Comparison of ENCODE assay signal across 10 cellular contexts in genomic region chr1:151905443-151906323, GRCh38. TPM values are rescaled to one million over a fixed set of nuclear protein-coding genes. Genes with fewer than 3 reads are reported as not detected.
A peak's percentile ranks its signal among the peaks of the same experiment; 100 is the strongest.
DNase-seq lines count a peak whose midpoint lies in the region; ATAC-seq, FAIRE-seq and TF ChIP-seq lines count a peak whose summit lies in the region.
"Not testable (repeated sequence)": the region's sequence is repeated elsewhere in the genome, so short reads cannot be mapped to it uniquely, and the experiment has no call there.
"Had no signal": no experiment of that assay in that cellular context is flagged by ENCODE, and none has a peak within 500 bp of the region (broad histone marks: within the 10 kb centered on the region; RNA-seq: fewer than 3 reads in every experiment).

No MANE protein-coding gene starts in this region.

- not testable (repeated sequence) for H3K27me3 Mint-ChIP-seq in T-cell; activated naive CD8-positive, alpha-beta T cell treated with anti-CD3 and anti-CD28 coated beads, Interleukin-2, amount 10 ng/mL, durations not matched to agents 7 days and 5 days

- POLR2A ChIA-PET in T-cell (lab: Charles Lee) = interaction anchor here (0.6 to 1.0 kb wide), 4 partner anchors 9 to 95 kb away, joined by 3 to 7 read pairs (median 3); no protein-coding TSS in a partner anchor
- POLR2A ChIA-PET in activated naive CD8-positive, alpha-beta T cell treated with anti-CD3 and anti-CD28 coated beads, Interleukin-2, amount 10 ng/mL, durations not matched to agents 7 days and 5 days (lab: Charles Lee) = interaction anchor here (0.7 to 3.8 kb wide), 10 partner anchors 7 to 1534 kb away, joined by 3 to 32 read pairs (median 4); no protein-coding TSS in a partner anchor
- POLR2A ChIA-PET in endothelial cell of umbilical vein (lab: Charles Lee) = not testable (repeated sequence)

- not testable (repeated sequence) for H3K56ac ChIP-seq in mesendoderm (ENCODE audit: low read length)

- not testable (repeated sequence) for H3K9me3 Mint-ChIP-seq in T-cell
- H3K9me3 Mint-ChIP-seq in activated naive CD8-positive, alpha-beta T cell treated with anti-CD3 and anti-CD28 coated beads, Interleukin-2, amount 10 ng/mL, durations not matched to agents 7 days and 5 days = peaks cover 22% of the 10 kb centered on the region

- not testable (repeated sequence) for H3K9me3 ChIP-seq in endothelial cell of umbilical vein (replicated peaks; ENCODE audit: control insufficient read depth, insufficient read depth, low read length)

- no CpG with 5 or more reads among the region's 22 CpGs for WGBS in mesendoderm (ENCODE audit: extremely low coverage, insufficient coverage, low lambda C conversion rate)

- not testable (repeated sequence) for TF ChIP-seq CTCF in endothelial cell of umbilical vein (IDR thresholded peaks at IDR 0.05; ENCODE audit: extremely low read depth in 1 of 2, insufficient read depth in 1 of 2, low read depth in 1 of 2, low read length in 2 of 2)

- not testable (repeated sequence) for H3K18ac ChIP-seq in mesendoderm (ENCODE audit: low read length)

- not testable (repeated sequence) for H4K8ac ChIP-seq in mesendoderm (ENCODE audit: low read depth, low read length)

- peak overlapping the region; percentile 84 for H3K4me2 ChIP-seq in endothelial cell of umbilical vein (ENCODE audit: insufficient read depth, low read length)
- H3K4me2 ChIP-seq in mesendoderm (ENCODE audit: low read length) = not testable (repeated sequence)

- peaks cover 45% of the 10 kb centered on the region for H3K36me3 Mint-ChIP-seq in T-cell
- H3K36me3 Mint-ChIP-seq in activated naive CD8-positive, alpha-beta T cell treated with anti-CD3 and anti-CD28 coated beads, Interleukin-2, amount 10 ng/mL, durations not matched to agents 7 days and 5 days = peaks cover 56% of the 10 kb centered on the region

- peaks cover 65 to 78% (median 74%) of the 10 kb centered on the region in 3 donors for H3K4me1 Mint-ChIP-seq in T-cell
- peaks cover 41% of the 10 kb centered on the region for H3K4me1 Mint-ChIP-seq in activated naive CD8-positive, alpha-beta T cell treated with anti-CD3 and anti-CD28 coated beads, Interleukin-2, amount 10 ng/mL, durations not matched to agents 7 days and 5 days

- not testable (repeated sequence) for H4K5ac ChIP-seq in mesendoderm (ENCODE audit: low read length)

- DNase-seq in GF-D8 (lab: John Stamatoyannopoulos, UW) = peak; percentile 81
- DNase-seq in T-cell = peak in 6 of 34 experiments; percentile 20 to 45 (median 30)
- DNase-seq in activated CD8-positive, alpha-beta memory T cell treated with anti-CD3 and anti-CD28 coated beads, Interleukin-2, amount 50 U/mL, for 48 hours = peak; percentile 60
- DNase-seq in activated naive CD8-positive, alpha-beta T cell treated with anti-CD3 and anti-CD28 coated beads, Interleukin-2, amount 10 ng/mL, durations not matched to agents 7 days and 5 days = not testable (repeated sequence)
- peak; percentile 67 for DNase-seq in endothelial cell of umbilical vein (ENCODE audit: low read depth, low spot score)
- DNase-seq in mesendoderm = peak; percentile 42

- dilution Hi-C loops in endothelial cell of umbilical vein (cut with MboI; ENCODE audit: extremely low pct_ligation_motif_present, low sequenced_read_pairs) = loop anchor here (25.0 kb wide), 1 partner anchor 107 kb away; no protein-coding TSS in a partner anchor

- peak overlapping the region in 1 of 3 experiments; percentile 35 for H3K4me3 ChIP-seq in endothelial cell of umbilical vein (replicated peaks in 1 of 3; ENCODE audit: insufficient read depth in 1 of 3, low read depth in 1 of 3, low read length in 3 of 3)
- not testable (repeated sequence) for H3K4me3 ChIP-seq in mesendoderm (ENCODE audit: low read length); skin epidermis

- peak; percentile 22 to 73 (median 70) for ATAC-seq in T-cell (replicated peaks in 1 of 4)
- ATAC-seq in activated naive CD8-positive, alpha-beta T cell treated with anti-CD3 and anti-CD28 coated beads, Interleukin-2, amount 10 ng/mL, durations not matched to agents 7 days and 5 days (ENCODE audit: low read depth) = peak; percentile 16

- not testable (repeated sequence) for H3K27me3 ChIP-seq in endothelial cell of umbilical vein (ENCODE audit: control insufficient read depth in 2 of 2, insufficient read depth in 2 of 2, low read length in 2 of 2); mesendoderm (ENCODE audit: insufficient read depth, low read length, poor library complexity)

- peak overlapping the region; percentile 80 for H3K27ac ChIP-seq in endothelial cell of umbilical vein (ENCODE audit: insufficient read depth, low read depth, low read length)
- H3K27ac ChIP-seq in mesendoderm (ENCODE audit: low read depth, low read length) = not testable (repeated sequence)
- H3K27ac ChIP-seq in skin epidermis = peak overlapping the region in 12 of 21 experiments; percentile 16 to 83 (median 61)

- H2AK5ac ChIP-seq in mesendoderm (ENCODE audit: low read length) = not testable (repeated sequence)

- H3K27ac Mint-ChIP-seq in T-cell = peak overlapping the region; percentile 91 to 97
- H3K27ac Mint-ChIP-seq in activated naive CD8-positive, alpha-beta T cell treated with anti-CD3 and anti-CD28 coated beads, Interleukin-2, amount 10 ng/mL, durations not matched to agents 7 days and 5 days = peak overlapping the region; percentile 90

- H3K36me3 ChIP-seq in endothelial cell of umbilical vein (ENCODE audit: control insufficient read depth in 2 of 2, extremely low read depth in 1 of 2, insufficient read depth in 2 of 2, low read length in 2 of 2); mesendoderm (ENCODE audit: control insufficient read depth, insufficient read depth, low read length): not testable (repeated sequence)

- not testable (repeated sequence) for H3K4ac ChIP-seq in mesendoderm (ENCODE audit: low read depth, low read length)

- peak overlapping the region; percentile 51 to 74 (median 70) for H3K4me3 Mint-ChIP-seq in T-cell
- peak overlapping the region; percentile 75 for H3K4me3 Mint-ChIP-seq in activated naive CD8-positive, alpha-beta T cell treated with anti-CD3 and anti-CD28 coated beads, Interleukin-2, amount 10 ng/mL, durations not matched to agents 7 days and 5 days

- not testable (repeated sequence) for H3K9me1 ChIP-seq in endothelial cell of umbilical vein (replicated peaks; ENCODE audit: control insufficient read depth, extremely low read depth, insufficient read depth, low read length)

- peak overlapping the region; percentile 54 for H2AFZ ChIP-seq in endothelial cell of umbilical vein (ENCODE audit: low read depth, low read length)

- intact Hi-C loops in endothelial cell of umbilical vein (cut with micrococcal nuclease) = loop anchor here (5.0 kb wide), 1 partner anchor 58 kb away; no protein-coding TSS in a partner anchor

- H3K4me1 ChIP-seq in endothelial cell of umbilical vein (ENCODE audit: control insufficient read depth, extremely low read depth, insufficient read depth, low read length) = peaks cover 28% of the 10 kb centered on the region
- not testable (repeated sequence) for H3K4me1 ChIP-seq in mesendoderm (ENCODE audit: control insufficient read depth, low read depth, low read length)

- H3K79me2 ChIP-seq in endothelial cell of umbilical vein (ENCODE audit: control insufficient read depth, insufficient read depth, low read length) = peaks cover 39% of the 10 kb centered on the region
- not testable (repeated sequence) for H3K79me2 ChIP-seq in mesendoderm (ENCODE audit: control insufficient read depth, insufficient read depth, low read length)

- not testable (repeated sequence) for H3K23ac ChIP-seq in mesendoderm (ENCODE audit: low read length)

- not testable (repeated sequence) for H2BK120ac ChIP-seq in mesendoderm (ENCODE audit: low read depth, low read length)

- not testable (repeated sequence) for H2BK15ac ChIP-seq in mesendoderm (replicated peaks; ENCODE audit: low read depth)

- CTCF ChIA-PET in T-cell (lab: Charles Lee) = interaction anchor here in 1 of 2 donors (0.6 to 1.1 kb wide), 3 partner anchors 15 to 96 kb away, joined by 3 to 5 read pairs (median 4); no protein-coding TSS in a partner anchor
- CTCF ChIA-PET in endothelial cell of umbilical vein (lab: Charles Lee) = interaction anchor here (0.9 to 2.0 kb wide), 8 partner anchors 11 to 129 kb away, joined by 3 to 12 read pairs (median 4); no protein-coding TSS in a partner anchor

- FAIRE-seq in endothelial cell of umbilical vein (lab: Jason Lieb, UNC) = not testable (repeated sequence)

- not testable (repeated sequence) for H4K20me1 ChIP-seq in endothelial cell of umbilical vein (replicated peaks; ENCODE audit: control insufficient read depth, extremely low read depth, insufficient read depth, low read length)

- BruUV-seq in endothelial cell of umbilical vein (replicated peaks; lab: Mats Ljungman, UMichigan) = TSS peak; percentile 68

- H2BK5ac ChIP-seq in mesendoderm (ENCODE audit: low read length) = not testable (repeated sequence)

- not testable (repeated sequence) for H3K79me1 ChIP-seq in mesendoderm (ENCODE audit: low read length)

- H3K9ac ChIP-seq in endothelial cell of umbilical vein (replicated peaks; ENCODE audit: extremely low read depth, insufficient read depth, low read length) = peak overlapping the region; percentile 46
- H3K9ac ChIP-seq in mesendoderm (ENCODE audit: low read length) = not testable (repeated sequence)

- TF ChIP-seq POLR2A in endothelial cell of umbilical vein (IDR thresholded peaks at IDR 0.05; ENCODE audit: low read depth, low read length) = peak; percentile 10

RNA-seq across cellular contexts. Expression of gene THEM4, which starts 3.6 kb away (rescaled TPM):
- 100 to 1,000 TPM in 2 of 5 donors, 10 to 100 TPM in 3; 48.2 to 119 (median 97.6) TPM for total RNA-seq in T-cell
- 10 to 100 TPM; 46.6 to 49.7 TPM for total RNA-seq in activated naive CD8-positive, alpha-beta T cell treated with anti-CD3 and anti-CD28 coated beads, Interleukin-2, amount 10 ng/mL, durations not matched to agents 7 days and 5 days
- 22.1 and 24.9 TPM in 2 replicates for total RNA-seq in endothelial cell of umbilical vein
- 19.2 and 22.3 TPM in 2 replicates for polyA plus RNA-seq in endothelial cell of umbilical vein
- polyA plus RNA-seq in endothelial cell of umbilical vein (2011; cell fraction: cytosol; rRNA removed) = 25.6 and 27.1 TPM in 2 replicates
- polyA plus RNA-seq in endothelial cell of umbilical vein (2011; cell fraction: nucleus; rRNA removed) = 28.1 and 38.8 TPM in 2 replicates
- polyA plus RNA-seq in endothelial cell of umbilical vein (2012) = 14.7 and 22.7 TPM in 2 replicates
- polyA minus RNA-seq in endothelial cell of umbilical vein = 29.5 and 36.2 TPM in 2 replicates
- 8.9 TPM for polyA minus RNA-seq in endothelial cell of umbilical vein (2011; cell fraction: cytosol; rRNA and poly(A)+ RNA removed)
- polyA minus RNA-seq in endothelial cell of umbilical vein (2011; cell fraction: nucleus; rRNA and poly(A)+ RNA removed) = 14.1 and 26.0 TPM in 2 replicates
- polyA plus RNA-seq in mesendoderm (2013, experiment 1 of 2) = 8.5 TPM
- polyA plus RNA-seq in mesendoderm (2013, experiment 2 of 2) = 8.4 TPM

RNA-seq across cellular contexts. Expression of gene THEM5, which starts 52.2 kb away (rescaled TPM):
- total RNA-seq in T-cell (not detected), endothelial cell of umbilical vein (not detected in 2 replicates)
- not detected for total RNA-seq in activated naive CD8-positive, alpha-beta T cell treated with anti-CD3 and anti-CD28 coated beads, Interleukin-2, amount 10 ng/mL, durations not matched to agents 7 days and 5 days
- polyA plus RNA-seq in endothelial cell of umbilical vein = not detected in 2 replicates
- polyA plus RNA-seq in endothelial cell of umbilical vein (2011; cell fraction: cytosol; rRNA removed) = not detected in 2 replicates
- polyA plus RNA-seq in endothelial cell of umbilical vein (2011; cell fraction: nucleus; rRNA removed) = not detected in 2 replicates
- polyA plus RNA-seq in endothelial cell of umbilical vein (2012) = 0.37 TPM in 1 of 2 replicates, not detected in the other
- not detected in 2 replicates for polyA minus RNA-seq in endothelial cell of umbilical vein
- 3.1 TPM for polyA minus RNA-seq in endothelial cell of umbilical vein (2011; cell fraction: cytosol; rRNA and poly(A)+ RNA removed)
- polyA minus RNA-seq in endothelial cell of umbilical vein (2011; cell fraction: nucleus; rRNA and poly(A)+ RNA removed) = not detected in 2 replicates
- polyA plus RNA-seq in mesendoderm (2013, experiment 1 of 2) = not detected
- not detected for polyA plus RNA-seq in mesendoderm (2013, experiment 2 of 2)
- total RNA-seq: activated B cell treated with CpG ODN at 0.5 μM for 24 hours, bronchial epithelial cell, mammary epithelial cell had no signal
- polyA plus RNA-seq: mammary epithelial cell had no signal
